In genomic region chr4:158809611-158810486, GRCh38 we compare ENCODE assay signal across 8 cellular contexts. TPM values are rescaled to one million over a fixed set of nuclear protein-coding genes. Genes with fewer than 3 reads are reported as not detected.
A peak's percentile ranks its signal among the peaks of the same experiment; 100 is the strongest.
DNase-seq lines count a peak whose midpoint lies in the region; ATAC-seq and TF ChIP-seq lines count a peak whose summit lies in the region.

No MANE protein-coding gene starts in this region.

- H3K27ac Mint-ChIP-seq in activated naive CD4-positive, alpha-beta T cell treated with anti-CD3 and anti-CD28 coated beads, Interleukin-2, amount 50 U/mL, for 24 hours, result peak overlapping the region; percentile 87
- peak overlapping the region; percentile 97 for H3K27ac Mint-ChIP-seq in HFFc6

- H3K27ac ChIP-seq in body of pancreas (peak overlapping the region; percentile 52 to 77 (median 62)), uterus (peak overlapping the region; percentile 62 to 78)

- WGBS in body of pancreas, 2 donors, result 30 to 49% methylated on average over 6 of the region's 6 CpGs

- no peaks in the 10 kb centered on the region for H3K36me3 Mint-ChIP-seq in activated naive CD4-positive, alpha-beta T cell treated with anti-CD3 and anti-CD28 coated beads, Interleukin-2, amount 50 U/mL, for 24 hours
- H3K36me3 Mint-ChIP-seq in HFFc6 (ENCODE audit: low read depth), result peaks cover 9% of the 10 kb centered on the region

- H3K4me3 Mint-ChIP-seq in activated naive CD4-positive, alpha-beta T cell treated with anti-CD3 and anti-CD28 coated beads, Interleukin-2, amount 50 U/mL, for 24 hours, result peak overlapping the region; percentile 57
- peak overlapping the region; percentile 73 for H3K4me3 Mint-ChIP-seq in HFFc6

- H3K9me3 ChIP-seq in body of pancreas, result no peaks in the 10 kb centered on the region
- no peaks in the 10 kb centered on the region for H3K9me3 ChIP-seq in uterus

- TF ChIP-seq CTCF in HFFc6 (IDR thresholded peaks at IDR 0.05) (no peak), body of pancreas (IDR thresholded peaks at IDR 0.05) (no peak), uterus (IDR thresholded peaks at IDR 0.05) (no peak)

- no peaks in the 10 kb centered on the region for H3K9me3 Mint-ChIP-seq in activated naive CD4-positive, alpha-beta T cell treated with anti-CD3 and anti-CD28 coated beads, Interleukin-2, amount 50 U/mL, for 24 hours
- H3K9me3 Mint-ChIP-seq in HFFc6, result no peaks in the 10 kb centered on the region

- peak; percentile 61 for ATAC-seq in body of pancreas

- H3K4me3 ChIP-seq in body of pancreas (no peak overlapping the region), uterus (no peak overlapping the region)

- TF ChIP-seq POLR2A in body of pancreas (IDR thresholded peaks at IDR 0.05), result peak in 1 of 3 donors; percentile 35
- no peak for TF ChIP-seq POLR2A in uterus (IDR thresholded peaks at IDR 0.05)

- H3K4me1 ChIP-seq in body of pancreas, result peaks cover 64% of the 10 kb centered on the region
- H3K4me1 ChIP-seq in uterus, result peaks cover 5 to 13% of the 10 kb centered on the region in 2 donors

- DNase-seq in activated naive CD4-positive, alpha-beta T cell treated with anti-CD3 and anti-CD28 coated beads, Interleukin-2, amount 50 U/mL, for 16 hours, result no peak
- DNase-seq in HFFc6, result peak; percentile 97
- peak; percentile 85 for DNase-seq in MV-4-11 (lab: John Stamatoyannopoulos, UW)
- peak in 1 of 4 donors; percentile 56 for DNase-seq in body of pancreas
- peak; percentile 79 for DNase-seq in medulla oblongata (ENCODE audit: extremely low spot score)
- DNase-seq in uterus, result no peak
- no peak for DNase-seq in NCI-H2196 treated with DMSO at 0.1 percent for 48 hours (lab: John Stamatoyannopoulos, UW; ENCODE audit: unreplicated experiment)

- H3K27me3 ChIP-seq in body of pancreas, result no peaks in the 10 kb centered on the region
- no peaks in the 10 kb centered on the region for H3K27me3 ChIP-seq in uterus

- H3K4me1 Mint-ChIP-seq in activated naive CD4-positive, alpha-beta T cell treated with anti-CD3 and anti-CD28 coated beads, Interleukin-2, amount 50 U/mL, for 24 hours, result peaks cover 49% of the 10 kb centered on the region
- peaks cover 87% of the 10 kb centered on the region for H3K4me1 Mint-ChIP-seq in HFFc6 (ENCODE audit: low read depth)

- H3K36me3 ChIP-seq in body of pancreas (replicated peaks in 1 of 2; ENCODE audit: insufficient read depth in 1 of 2, low read depth in 2 of 2), result no peaks in the 10 kb centered on the region
- no peaks in the 10 kb centered on the region for H3K36me3 ChIP-seq in uterus

- intact Hi-C loops in body of pancreas (cut with DNase I), result no loop called here
- intact Hi-C loops in uterus (cut with DNase I; ENCODE audit: low total_unique reads), result no loop called here

- H3K27me3 Mint-ChIP-seq in activated naive CD4-positive, alpha-beta T cell treated with anti-CD3 and anti-CD28 coated beads, Interleukin-2, amount 50 U/mL, for 24 hours, result no peaks in the 10 kb centered on the region
- peaks cover 6% of the 10 kb centered on the region; the same call in 1 of the 2 replicates for H3K27me3 Mint-ChIP-seq in HFFc6 (ENCODE audit: insufficient read depth)

RNA-seq across cellular contexts. Expression of gene FNIP2, which starts 41.0 kb away (rescaled TPM):
- total RNA-seq in HFFc6 (2021; fragmentation: NEBNext Ultra II Directional; extraction: Animal tissue kit (Norgen Biotek cat#: 25700)), result 10 to 100 TPM; 14.1 to 22.2 (median 18.2) TPM
- total RNA-seq in body of pancreas (10 to 100 TPM; 26.7 to 38.2 TPM), uterus (10 to 100 TPM in 3 of 4 donors, 1 to 10 TPM in 1; 8.5 to 61.9 (median 29.6) TPM)

Comparison
In these comparisons a context has a peak if more than half of its experiments do, and no peak if none do; other contexts are left out.
1. DNase-seq: peak in HFFc6 (single experiment), MV-4-11 (single experiment) and medulla oblongata (single experiment); none in activated naive CD4-positive, alpha-beta T cell treated with anti-CD3 and anti-CD28 coated beads, Interleukin-2, amount 50 U/mL, for 16 hours (single experiment), uterus (0 of 2) and NCI-H2196 treated with DMSO at 0.1 percent for 48 hours (single experiment).